15 cellular contexts compared by ENCODE assay signal in the genomic region with DNA sequence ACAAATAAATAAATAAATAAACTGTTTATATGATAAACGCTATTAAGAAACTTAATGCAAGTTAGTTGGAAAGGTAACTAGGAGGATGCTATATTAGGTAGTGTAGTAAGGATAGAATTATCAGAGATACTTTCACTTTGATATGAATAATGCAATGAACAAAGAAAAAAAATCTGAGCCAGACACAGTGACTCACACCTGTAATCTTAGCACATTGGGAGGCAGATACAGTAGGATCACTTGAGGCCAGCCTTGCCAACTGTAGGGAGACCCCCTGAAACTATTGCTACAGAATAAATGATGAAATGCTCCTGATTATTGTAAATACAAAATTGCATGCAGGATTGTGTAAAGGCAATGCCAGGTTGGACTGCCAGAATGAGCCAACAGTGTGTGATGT.
DNase-seq lines count a peak whose midpoint lies in the region; ATAC-seq and TF ChIP-seq lines count a peak whose summit lies in the region.
"Had no signal": no experiment of that assay in that cellular context is flagged by ENCODE, and none has a peak within 500 bp of the region (broad histone marks: within the 10 kb centered on the region; RNA-seq: fewer than 3 reads in every experiment).

No MANE protein-coding gene starts in this region.

- H3K9me3 Mint-ChIP-seq in activated naive CD4-positive, alpha-beta T cell treated with anti-CD3 and anti-CD28 coated beads for 36 hours = peaks cover 5% of the 10 kb centered on the region
- H3K9me3 Mint-ChIP-seq in activated naive CD4-positive, alpha-beta T cell treated with anti-CD3 and anti-CD28 coated beads, Interleukin-2, amount 10 ng/mL, durations not matched to agents 7 days and 5 days = peaks cover 8% of the 10 kb centered on the region
- H3K9me3 Mint-ChIP-seq in CD4-positive, alpha-beta T cell = no peaks in the 10 kb centered on the region

- no peak overlapping the region for H3K27ac Mint-ChIP-seq in activated naive CD4-positive, alpha-beta T cell treated with anti-CD3 and anti-CD28 coated beads for 36 hours
- no peak overlapping the region for H3K27ac Mint-ChIP-seq in activated naive CD4-positive, alpha-beta T cell treated with anti-CD3 and anti-CD28 coated beads, Interleukin-2, amount 10 ng/mL, durations not matched to agents 7 days and 5 days
- no peak overlapping the region for H3K27ac Mint-ChIP-seq in CD4-positive, alpha-beta T cell
- H3K27ac Mint-ChIP-seq: CD4-positive, alpha-beta memory T cell had no signal

- POLR2A ChIA-PET in PC-3 (lab: Charles Lee; ENCODE audit: unreplicated experiment) = no interaction called here
- POLR2A ChIA-PET in CD4-positive, alpha-beta T cell (lab: Charles Lee) = no interaction called here

- H3K27me3 Mint-ChIP-seq in activated naive CD4-positive, alpha-beta T cell treated with anti-CD3 and anti-CD28 coated beads for 36 hours (ENCODE audit: low read depth) = no peaks in the 10 kb centered on the region
- peaks cover 13% of the 10 kb centered on the region for H3K27me3 Mint-ChIP-seq in activated naive CD4-positive, alpha-beta T cell treated with anti-CD3 and anti-CD28 coated beads, Interleukin-2, amount 10 ng/mL, durations not matched to agents 7 days and 5 days
- no peaks in the 10 kb centered on the region for H3K27me3 Mint-ChIP-seq in CD4-positive, alpha-beta T cell
- H3K27me3 Mint-ChIP-seq: CD4-positive, alpha-beta memory T cell had no signal

- no peak overlapping the region for H3K9ac ChIP-seq in PC-3 (ENCODE audit: low read length)
- H3K9ac ChIP-seq: KMS-11 had no signal

- no peaks in the 10 kb centered on the region for H3K79me2 ChIP-seq in PC-3 (ENCODE audit: low read length)

- H3K27ac ChIP-seq in PC-3 (ENCODE audit: low read length) = no peak overlapping the region
- no peak overlapping the region for H3K27ac ChIP-seq in CD4-positive, alpha-beta T cell (ENCODE audit: low read depth, low read length)
- H3K27ac ChIP-seq: KMS-11 had no signal

- no TSS peak for BruUV-seq in PC-3 (replicated peaks; lab: Mats Ljungman, UMichigan)

- H3K36me3 ChIP-seq in PC-3 (ENCODE audit: low read depth, low read length) = no peaks in the 10 kb centered on the region; the same call in 1 of the 2 replicates

- TF ChIP-seq CTCF in PC-3 (conservative IDR thresholded peaks at IDR 0.05; ENCODE audit: low read depth, low read length) (no peak), cardiac fibroblast (IDR thresholded peaks at IDR 0.05; ENCODE audit: low read depth, low read length) (no peak)
- TF ChIP-seq CTCF in CD4-positive, alpha-beta T cell (IDR thresholded peaks at IDR 0.05) = no peak

- H3K4me3 Mint-ChIP-seq in activated naive CD4-positive, alpha-beta T cell treated with anti-CD3 and anti-CD28 coated beads for 36 hours = no peak overlapping the region
- H3K4me3 Mint-ChIP-seq in activated naive CD4-positive, alpha-beta T cell treated with anti-CD3 and anti-CD28 coated beads, Interleukin-2, amount 10 ng/mL, durations not matched to agents 7 days and 5 days = no peak overlapping the region
- no peak overlapping the region for H3K4me3 Mint-ChIP-seq in CD4-positive, alpha-beta T cell
- H3K4me3 Mint-ChIP-seq: CD4-positive, alpha-beta memory T cell had no signal

- H2AFZ ChIP-seq in PC-3 (ENCODE audit: low read length) = no peak overlapping the region

- H4K20me1 ChIP-seq in PC-3 (ENCODE audit: low read length) = no peaks in the 10 kb centered on the region

- H3K4me3 ChIP-seq in PC-3 (ENCODE audit: low read length) (no peak overlapping the region), cardiac fibroblast (replicated peaks in 1 of 2; ENCODE audit: low read depth in 2 of 2, low read length in 2 of 2) (no peak overlapping the region)

- DNase-seq in activated naive CD4-positive, alpha-beta T cell treated with anti-CD3 and anti-CD28 coated beads for 36 hours = peak; percentile 12
- no peak for DNase-seq in activated naive CD4-positive, alpha-beta T cell treated with anti-CD3 and anti-CD28 coated beads, Interleukin-2, amount 10 ng/mL, durations not matched to agents 7 days and 5 days
- DNase-seq in PC-3 (peak; percentile 25), cardiac fibroblast (ENCODE audit: low read depth in 2 of 2) (peak; percentile 17 to 39)
- DNase-seq in CD4-positive, alpha-beta T cell = no peak
- DNase-seq in central memory CD4-positive, alpha-beta T cell = no peak
- DNase-seq: CD4-positive, alpha-beta memory T cell; NCI-H146; NCI-H2081 treated with DMSO at 0.1 percent for 48 hours; NCI-H510A; NCI-H774; SIG-M5 had no signal

- H3K4me2 ChIP-seq in PC-3 (ENCODE audit: low read length) = no peak overlapping the region
- H3K4me2 ChIP-seq: KMS-11 had no signal

- intact Hi-C loops in activated naive CD4-positive, alpha-beta T cell treated with anti-CD3 and anti-CD28 coated beads for 36 hours (cut with micrococcal nuclease) = loop anchor here (1.0 kb wide), 1 partner anchor 19 kb away; no protein-coding TSS in a partner anchor
- intact Hi-C loops in PC-3 (cut with micrococcal nuclease) = no loop called here
- intact Hi-C loops in CD4-positive, alpha-beta T cell (cut with DNase I, micrococcal nuclease) = no loop called here

- no peaks in the 10 kb centered on the region for H3F3A ChIP-seq in PC-3 (ENCODE audit: low read length, unreplicated experiment)

- peaks cover 3% of the 10 kb centered on the region for H3K4me1 Mint-ChIP-seq in activated naive CD4-positive, alpha-beta T cell treated with anti-CD3 and anti-CD28 coated beads for 36 hours (ENCODE audit: low read depth)
- H3K4me1 Mint-ChIP-seq in activated naive CD4-positive, alpha-beta T cell treated with anti-CD3 and anti-CD28 coated beads, Interleukin-2, amount 10 ng/mL, durations not matched to agents 7 days and 5 days = no peaks in the 10 kb centered on the region
- H3K4me1 Mint-ChIP-seq in CD4-positive, alpha-beta T cell (ENCODE audit: low read depth) = no peaks in the 10 kb centered on the region

- H3K36me3 Mint-ChIP-seq in activated naive CD4-positive, alpha-beta T cell treated with anti-CD3 and anti-CD28 coated beads for 36 hours (ENCODE audit: low read depth) = peaks cover 4% of the 10 kb centered on the region
- H3K36me3 Mint-ChIP-seq in activated naive CD4-positive, alpha-beta T cell treated with anti-CD3 and anti-CD28 coated beads, Interleukin-2, amount 10 ng/mL, durations not matched to agents 7 days and 5 days = no peaks in the 10 kb centered on the region
- no peaks in the 10 kb centered on the region for H3K36me3 Mint-ChIP-seq in CD4-positive, alpha-beta T cell (ENCODE audit: low read depth)

- no peaks in the 10 kb centered on the region for H3K9me2 ChIP-seq in PC-3 (replicated peaks; ENCODE audit: low read length)

- no peaks in the 10 kb centered on the region for H3K27me3 ChIP-seq in PC-3 (ENCODE audit: low read length)
- no peaks in the 10 kb centered on the region for H3K27me3 ChIP-seq in CD4-positive, alpha-beta T cell (ENCODE audit: control insufficient read depth, insufficient read depth, low read length)

- CTCF ChIA-PET in activated naive CD4-positive, alpha-beta T cell treated with anti-CD3 and anti-CD28 coated beads for 36 hours (lab: Charles Lee) = no interaction called here
- CTCF ChIA-PET in activated naive CD4-positive, alpha-beta T cell treated with anti-CD3 and anti-CD28 coated beads, Interleukin-2, amount 10 ng/mL, durations not matched to agents 7 days and 5 days (lab: Charles Lee) = no interaction called here
- CTCF ChIA-PET in PC-3 (lab: Charles Lee) = no interaction called here
- CTCF ChIA-PET in CD4-positive, alpha-beta T cell (lab: Charles Lee) = no interaction called here

- ATAC-seq in PC-3 (no peak), HG03175 (IDR thresholded peaks at IDR 0.05; ENCODE audit: unreplicated experiment) (no peak)
- no peak for ATAC-seq in CD4-positive, alpha-beta T cell (ENCODE audit: poor library complexity)
- ATAC-seq: SK-N-SH treated with all-trans-retinoic acid at 6 μM for 48 hours had no signal

- 0 out of 2 replicates have a peak, but pooled peaks cover 7% of the 10 kb centered on the region for H3K4me1 ChIP-seq in PC-3 (ENCODE audit: insufficient read depth, low read length)

- no peaks in the 10 kb centered on the region for H3K9me3 ChIP-seq in PC-3 (ENCODE audit: low read length)
- no peaks in the 10 kb centered on the region for H3K9me3 ChIP-seq in CD4-positive, alpha-beta T cell (ENCODE audit: control insufficient read depth, low read length)

Comparison
In these comparisons a context has a peak if more than half of its experiments do, and no peak if none do; other contexts are left out.
1. DNase-seq: peak in activated naive CD4-positive, alpha-beta T cell treated with anti-CD3 and anti-CD28 coated beads for 36 hours (single experiment), PC-3 (single experiment) and cardiac fibroblast (2 of 2); none in activated naive CD4-positive, alpha-beta T cell treated with anti-CD3 and anti-CD28 coated beads, Interleukin-2, amount 10 ng/mL, durations not matched to agents 7 days and 5 days (single experiment), CD4-positive, alpha-beta T cell (0 of 10) and central memory CD4-positive, alpha-beta T cell (single experiment).